19 cellular contexts compared by ENCODE assay signal in the genomic region with DNA sequence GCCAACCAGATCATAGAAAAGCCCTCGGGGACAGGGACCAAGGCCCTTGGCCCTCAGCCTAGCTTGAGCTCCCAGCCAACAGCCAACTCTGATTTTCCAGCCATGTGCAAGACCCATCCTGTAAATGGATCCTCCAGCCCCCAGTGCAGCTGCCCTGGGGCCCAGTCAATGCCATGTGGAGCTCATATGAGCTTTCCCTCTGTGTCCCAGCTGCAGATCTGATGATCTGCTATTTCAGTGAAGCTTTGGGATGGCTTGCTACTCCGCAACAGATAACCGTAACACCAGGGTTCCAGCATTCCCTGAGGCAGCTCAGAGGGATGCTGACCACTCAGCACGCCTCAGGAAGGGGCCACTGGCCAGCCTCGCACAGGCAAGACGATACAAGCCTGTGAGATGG. TPM values are rescaled to one million over a fixed set of nuclear protein-coding genes. Genes with fewer than 3 reads are reported as not detected.
DNase-seq lines count a peak whose midpoint lies in the region; ATAC-seq and TF ChIP-seq lines count a peak whose summit lies in the region.
"Had no signal": no experiment of that assay in that cellular context is flagged by ENCODE, and none has a peak within 500 bp of the region (broad histone marks: within the 10 kb centered on the region; RNA-seq: fewer than 3 reads in every experiment).

No MANE protein-coding gene starts in this region.

- no peak overlapping the region for H3K9ac ChIP-seq in SK-N-SH

- H3K9me3 Mint-ChIP-seq in type B pancreatic cell: no peaks in the 10 kb centered on the region
- no peaks in the 10 kb centered on the region for H3K9me3 Mint-ChIP-seq in mesothelial cell of epicardium
- H3K9me3 Mint-ChIP-seq: CD4-positive, alpha-beta T cell; HFFc6 had no signal

- DNase-seq in SK-N-SH (peak; percentile 65), T-helper 17 cell (no peak), foreskin melanocyte (peak; percentile 9), type B pancreatic cell (ENCODE audit: extremely low spot score, unreplicated experiment) (no peak), GM03348 (ENCODE audit: low spot score) (no peak), mesothelial cell of epicardium (ENCODE audit: low spot score in 2 of 2, unreplicated experiment in 2 of 2) (no peak), mucosa of gallbladder (ENCODE audit: low spot score) (no peak)
- DNase-seq: 8988T; ACHN; C1 segment of cervical spinal cord; Calu3; CD4-positive, alpha-beta T cell; DMS153; DMS79 treated with DMSO at 0.1 percent for 48 hours; EL; HCEC 1CT; HFFc6 had no signal

- no peak; a peak in 1 of 4 replicates for TF ChIP-seq EP300 in SK-N-SH (IDR thresholded peaks at IDR 0.05; ENCODE audit: borderline replicate concordance in 1 of 2, low read depth in 1 of 2, low read length in 1 of 2)

- 92% methylated on average over 4 of the region's 6 CpGs for WGBS in SK-N-SH (ENCODE audit: low lambda C conversion rate)

- no peak overlapping the region for H3K4me3 ChIP-seq in SK-N-SH (ENCODE audit: low read depth in 2 of 2, low read length in 1 of 2)

- H3K9me3 ChIP-seq in SK-N-SH (no peaks in the 10 kb centered on the region), T-helper 17 cell (ENCODE audit: control insufficient read depth, low read length, poor library complexity, severe bottlenecking) (no peaks in the 10 kb centered on the region)

- TF ChIP-seq RAD21 in SK-N-SH (IDR thresholded peaks at IDR 0.05; ENCODE audit: low read length): no peak

- CTCF ChIA-PET in SK-N-SH (lab: Yijun Ruan, JAX): interaction anchor here (0.9 to 1.7 kb wide), 3 partner anchors 130 to 330 kb away, joined by 3 to 7 read pairs (median 4); no protein-coding TSS in a partner anchor

- POLR2A ChIA-PET in SK-N-SH (lab: Yijun Ruan, JAX): interaction anchor here (0.8 kb wide), 1 partner anchor 41 kb away, joined by 3 read pairs; a partner anchor contains a TSS

- H3K4me1 ChIP-seq in SK-N-SH (ENCODE audit: control insufficient read depth in 1 of 2, insufficient read depth in 2 of 2, low read depth in 1 of 2, low read length in 1 of 2): peaks cover 0 to 13% of the 10 kb centered on the region in 2 experiments; a peak in 1 of 4 replicates

- ATAC-seq in SK-N-SH treated with all-trans-retinoic acid at 6 μM for 48 hours (no peak), T-helper 17 cell (no peak)

- no peaks in the 10 kb centered on the region for H3K9me2 ChIP-seq in SK-N-SH

- no peaks in the 10 kb centered on the region for H3F3A ChIP-seq in SK-N-SH (replicated peaks; ENCODE audit: insufficient read depth)

- no peak overlapping the region for H2AFZ ChIP-seq in SK-N-SH (ENCODE audit: low read depth)

- no peaks in the 10 kb centered on the region for H3K79me2 ChIP-seq in SK-N-SH (ENCODE audit: insufficient read depth)

- H3K4me2 ChIP-seq in SK-N-SH: no peak overlapping the region

- H4K20me1 ChIP-seq in SK-N-SH (ENCODE audit: insufficient read depth): no peaks in the 10 kb centered on the region

- H3K27me3 Mint-ChIP-seq in T-helper 17 cell: no peaks in the 10 kb centered on the region
- H3K27me3 Mint-ChIP-seq in type B pancreatic cell: peaks cover 6% of the 10 kb centered on the region
- H3K27me3 Mint-ChIP-seq in mesothelial cell of epicardium (ENCODE audit: low read depth): no peaks in the 10 kb centered on the region

- H3K4me1 Mint-ChIP-seq in T-helper 17 cell: peaks cover 11% of the 10 kb centered on the region
- H3K4me1 Mint-ChIP-seq in type B pancreatic cell (ENCODE audit: unreplicated experiment): peaks cover 15% of the 10 kb centered on the region
- peaks cover 20% of the 10 kb centered on the region for H3K4me1 Mint-ChIP-seq in mesothelial cell of epicardium

- H3K36me3 ChIP-seq in SK-N-SH (replicated peaks in 1 of 2; ENCODE audit: control insufficient read depth in 1 of 2, insufficient read depth in 2 of 2, low read length in 1 of 2): no peaks in the 10 kb centered on the region

- H3K27ac Mint-ChIP-seq in T-helper 17 cell (peak overlapping the region; percentile 47), type B pancreatic cell (peak overlapping the region; percentile 21), mesothelial cell of epicardium (no peak overlapping the region)
- H3K27ac Mint-ChIP-seq: CD4-positive, alpha-beta T cell; HFFc6 had no signal

- no peak overlapping the region for H3K4me3 Mint-ChIP-seq in T-helper 17 cell
- no peak overlapping the region for H3K4me3 Mint-ChIP-seq in type B pancreatic cell
- no peak overlapping the region for H3K4me3 Mint-ChIP-seq in mesothelial cell of epicardium
- H3K4me3 Mint-ChIP-seq: HFFc6 had no signal

- H3K27me3 ChIP-seq in SK-N-SH (ENCODE audit: insufficient read depth): no peaks in the 10 kb centered on the region

- no peak overlapping the region for H3K27ac ChIP-seq in SK-N-SH (ENCODE audit: low read depth in 2 of 2, low read length in 1 of 2)
- H3K27ac ChIP-seq: HL-60 had no signal

- H3K36me3 Mint-ChIP-seq in T-helper 17 cell (ENCODE audit: low read depth): no peaks in the 10 kb centered on the region
- H3K36me3 Mint-ChIP-seq in type B pancreatic cell: no peaks in the 10 kb centered on the region
- no peaks in the 10 kb centered on the region for H3K36me3 Mint-ChIP-seq in mesothelial cell of epicardium

- TF ChIP-seq CTCF in SK-N-SH (IDR thresholded peaks at IDR 0.05) (no peak), type B pancreatic cell (conservative IDR thresholded peaks at IDR 0.05) (no peak), mesothelial cell of epicardium (IDR thresholded peaks at IDR 0.05; ENCODE audit: unreplicated experiment) (no peak)

TF ChIP-seq in SK-N-SH, 30 proteins besides CTCF, POLR2A, EP300 and RAD21:
- peak; percentile 47 for TF ChIP-seq CHD2 (IDR thresholded peaks at IDR 0.05; ENCODE audit: low read length, partially characterized antibody)
- TF ChIP-seq, protein P1, sequence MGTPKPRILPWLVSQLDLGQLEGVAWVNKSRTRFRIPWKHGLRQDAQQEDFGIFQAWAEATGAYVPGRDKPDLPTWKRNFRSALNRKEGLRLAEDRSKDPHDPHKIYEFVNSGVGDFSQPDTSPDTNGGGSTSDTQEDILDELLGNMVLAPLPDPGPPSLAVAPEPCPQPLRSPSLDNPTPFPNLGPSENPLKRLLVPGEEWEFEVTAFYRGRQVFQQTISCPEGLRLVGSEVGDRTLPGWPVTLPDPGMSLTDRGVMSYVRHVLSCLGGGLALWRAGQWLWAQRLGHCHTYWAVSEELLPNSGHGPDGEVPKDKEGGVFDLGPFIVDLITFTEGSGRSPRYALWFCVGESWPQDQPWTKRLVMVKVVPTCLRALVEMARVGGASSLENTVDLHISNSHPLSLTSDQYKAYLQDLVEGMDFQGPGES (IDR thresholded peaks at IDR 0.05; ENCODE audit: low read depth, low read length): no peak
- no peak for TF ChIP-seq RCOR1 (IDR thresholded peaks at IDR 0.05; ENCODE audit: low read length)
- TF ChIP-seq TAF1 (IDR thresholded peaks at IDR 0.05; ENCODE audit: borderline replicate concordance, low read depth, low read length): no peak

TF ChIP-seq in SK-N-SH treated with all-trans-retinoic acid at 6 μM for 48 hours, 23 proteins besides CTCF, POLR2A, EP300 and RAD21:
- TF ChIP-seq ZNF8 (CRISPR knock-in tag; IDR thresholded peaks at IDR 0.05): no peak
- no peak for TF ChIP-seq ZNF70 (CRISPR knock-in tag; IDR thresholded peaks at IDR 0.05)
- no peak for TF ChIP-seq BACH2 (CRISPR knock-in tag; IDR thresholded peaks at IDR 0.05; ENCODE audit: borderline replicate concordance)
- TF ChIP-seq TCF4 (CRISPR knock-in tag; IDR thresholded peaks at IDR 0.05; ENCODE audit: borderline replicate concordance): no peak
- TF ChIP-seq RARB (CRISPR knock-in tag; IDR thresholded peaks at IDR 0.05): no peak
- no peak for TF ChIP-seq PPARA (CRISPR knock-in tag; IDR thresholded peaks at IDR 0.05; ENCODE audit: borderline replicate concordance)
- TF ChIP-seq ISL1 (CRISPR knock-in tag; IDR thresholded peaks at IDR 0.05): no peak
- no peak for TF ChIP-seq OSR1 (CRISPR knock-in tag; IDR thresholded peaks at IDR 0.05)
- no peak for TF ChIP-seq ARNTL (CRISPR knock-in tag; IDR thresholded peaks at IDR 0.05; ENCODE audit: borderline replicate concordance, low read depth)
- TF ChIP-seq, protein P2, sequence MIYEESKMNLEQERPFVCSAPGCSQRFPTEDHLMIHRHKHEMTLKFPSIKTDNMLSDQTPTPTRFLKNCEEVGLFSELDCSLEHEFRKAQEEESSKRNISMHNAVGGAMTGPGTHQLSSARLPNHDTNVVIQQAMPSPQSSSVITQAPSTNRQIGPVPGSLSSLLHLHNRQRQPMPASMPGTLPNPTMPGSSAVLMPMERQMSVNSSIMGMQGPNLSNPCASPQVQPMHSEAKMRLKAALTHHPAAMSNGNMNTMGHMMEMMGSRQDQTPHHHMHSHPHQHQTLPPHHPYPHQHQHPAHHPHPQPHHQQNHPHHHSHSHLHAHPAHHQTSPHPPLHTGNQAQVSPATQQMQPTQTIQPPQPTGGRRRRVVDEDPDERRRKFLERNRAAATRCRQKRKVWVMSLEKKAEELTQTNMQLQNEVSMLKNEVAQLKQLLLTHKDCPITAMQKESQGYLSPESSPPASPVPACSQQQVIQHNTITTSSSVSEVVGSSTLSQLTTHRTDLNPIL (CRISPR knock-in tag; IDR thresholded peaks at IDR 0.05; ENCODE audit: low read depth): no peak
- TF ChIP-seq ZC3H10 (CRISPR knock-in tag; IDR thresholded peaks at IDR 0.05): no peak
- TF ChIP-seq ZFP30 (CRISPR knock-in tag; IDR thresholded peaks at IDR 0.05): no peak
- TF ChIP-seq CSDC2 (CRISPR knock-in tag; IDR thresholded peaks at IDR 0.05): no peak
- TF ChIP-seq SNAI2 (CRISPR knock-in tag; IDR thresholded peaks at IDR 0.05): no peak

RNA-seq across cellular contexts. Expression of a gene that starts 40.4 kb away (rescaled TPM):
- 8.3 and 10.6 TPM in 2 replicates for polyA plus RNA-seq in SK-N-SH (2012; rRNA removed)
- 9.4 and 10.1 TPM in 2 replicates for polyA plus RNA-seq in SK-N-SH (2012; cell fraction: cytosol; rRNA removed)
- 6.2 and 12.3 TPM in 2 replicates for polyA plus RNA-seq in SK-N-SH (2012; cell fraction: nucleus; rRNA removed)
- 10 to 100 TPM; 25.9 to 33.4 TPM for total RNA-seq in T-helper 17 cell
- 29.7 and 57.5 TPM in 2 replicates for total RNA-seq in type B pancreatic cell (ENCODE audit: low replicate concordance)
- total RNA-seq in mesothelial cell of epicardium: 41.8 to 42.8 TPM (median 42.3 TPM) in 3 replicates
- total RNA-seq in mucosa of gallbladder: 19.1 TPM

Comparison
In these comparisons a context has a peak if more than half of its experiments do, and no peak if none do; other contexts are left out.
1. DNase-seq: peak in SK-N-SH (single experiment) and foreskin melanocyte (single experiment); none in T-helper 17 cell (0 of 3), type B pancreatic cell (single experiment), GM03348 (single experiment), mesothelial cell of epicardium (0 of 2) and mucosa of gallbladder (single experiment).